ENCODE assay signal across 2 cellular contexts in genomic region chr15:35378454-35378853, GRCh38.
DNase-seq lines count a peak whose midpoint lies in the region; ATAC-seq, FAIRE-seq and TF ChIP-seq lines count a peak whose summit lies in the region.
"Not testable (repeated sequence)": the region's sequence is repeated elsewhere in the genome, so short reads cannot be mapped to it uniquely, and the experiment has no call there.

No MANE protein-coding gene starts in this region.

- TF ChIP-seq EP300 in K562 (IDR thresholded peaks at IDR 0.05; ENCODE audit: low read length): not testable (repeated sequence)

- not testable (repeated sequence) for H3K36me3 ChIP-seq in HEK293 (ENCODE audit: control insufficient read depth in 2 of 2, insufficient read depth in 1 of 2, low read length in 2 of 2); K562 (ENCODE audit: control insufficient read depth, insufficient read depth, low read length)

- intact Hi-C loops in K562 (cut with micrococcal nuclease): not testable (repeated sequence)

- in situ Hi-C loops in K562 (cut with MboI): not testable (repeated sequence)

- DNase-seq in K562 (ENCODE audit: extremely low read depth in 1 of 4, low spot score in 3 of 4): not testable (repeated sequence)

- not testable (repeated sequence) for H3K9ac ChIP-seq in K562 (ENCODE audit: insufficient read depth in 1 of 2, low read depth in 2 of 2, low read length in 2 of 2)

- 100% methylated on average over 1 of the region's 1 CpG for WGBS in K562 (ENCODE audit: insufficient coverage, low coverage, missing lambda C conversion rate)

- TF ChIP-seq POLR2A in K562 (conservative IDR thresholded peaks at IDR 0.05): not testable (repeated sequence)

- CTCF ChIA-PET in HEK293 (lab: Yijun Ruan, JAX); K562 (lab: Yijun Ruan, JAX; ENCODE audit: low intra/inter-chr PET ratio): not testable (repeated sequence)

- H2AFZ ChIP-seq in K562 (ENCODE audit: low read depth, low read length): not testable (repeated sequence)

- BruUV-seq in K562 (replicated peaks; lab: Mats Ljungman, UMichigan): not testable (repeated sequence)

- H3K27ac ChIP-seq in HEK293 (ENCODE audit: extremely low read depth, low read depth, low read length); K562 (ENCODE audit: extremely low read depth, low read depth, low read length): not testable (repeated sequence)

- POLR2A ChIA-PET in HEK293 (lab: Yijun Ruan, JAX): not testable (repeated sequence)
- POLR2A ChIA-PET in K562 (lab: Yijun Ruan, JAX): interaction anchor here (0.6 kb wide), 1 partner anchor 267 kb away, joined by 3 read pairs; no protein-coding TSS in a partner anchor

- not testable (repeated sequence) for H3K9me3 ChIP-seq in HEK293 (ENCODE audit: control insufficient read depth, insufficient read depth, low read depth, low read length); K562 (replicated peaks; ENCODE audit: control insufficient read depth, insufficient read depth, low read depth, low read length)

- not testable (repeated sequence) for FAIRE-seq in K562 (lab: Jason Lieb, UNC)

- not testable (repeated sequence) for H3K27me3 ChIP-seq in K562 (ENCODE audit: control insufficient read depth in 2 of 2, insufficient read depth in 2 of 2, low read length in 2 of 2)

- not testable (repeated sequence) for TF ChIP-seq RAD21 in K562 (CRISPR knock-in tag; conservative IDR thresholded peaks at IDR 0.05 in 1 of 2, IDR thresholded peaks at IDR 0.05 in 1 of 2)

- not testable (repeated sequence) for ATAC-seq in K562

- not testable (repeated sequence) for TF ChIP-seq CTCF in HEK293 (tag by site-specific recombination; IDR thresholded peaks at IDR 0.05); K562 (IDR thresholded peaks at IDR 0.05 in 2 of 3, conservative IDR thresholded peaks at IDR 0.05 in 1 of 3; ENCODE audit: insufficient read depth in 2 of 3, low read depth in 1 of 3, low read length in 3 of 3)

- not testable (repeated sequence) for H3K4me2 ChIP-seq in K562 (ENCODE audit: insufficient read depth, low read length)

- H3K4me1 ChIP-seq in HEK293 (ENCODE audit: control insufficient read depth, insufficient read depth, low read length); K562 (replicated peaks in 1 of 2; ENCODE audit: control insufficient read depth in 2 of 2, insufficient read depth in 2 of 2, low read length in 2 of 2): not testable (repeated sequence)

- not testable (repeated sequence) for H4K20me1 ChIP-seq in K562 (replicated peaks; ENCODE audit: control insufficient read depth, insufficient read depth, low read length)

- not testable (repeated sequence) for H3K4me3 ChIP-seq in HEK293 (ENCODE audit: low read depth, low read length); K562

- not testable (repeated sequence) for H3K79me2 ChIP-seq in K562 (ENCODE audit: control insufficient read depth, insufficient read depth, low read length)

- not testable (repeated sequence) for H3K9me1 ChIP-seq in K562 (ENCODE audit: control insufficient read depth, insufficient read depth, low read length)

TF ChIP-seq in HEK293, 187 proteins besides CTCF, POLR2A, EP300 and RAD21:
- peak; percentile 76 for TF ChIP-seq ZNF146 (tag by site-specific recombination; IDR thresholded peaks at IDR 0.05)

TF ChIP-seq in K562, 482 proteins besides CTCF, POLR2A, EP300 and RAD21:
- peak; percentile 82 for TF ChIP-seq ZNF146 (CRISPR knock-in tag; IDR thresholded peaks at IDR 0.05; ENCODE audit: unreplicated experiment)
